Comparison of ENCODE assay signal across 8 cellular contexts in the genomic region with DNA sequence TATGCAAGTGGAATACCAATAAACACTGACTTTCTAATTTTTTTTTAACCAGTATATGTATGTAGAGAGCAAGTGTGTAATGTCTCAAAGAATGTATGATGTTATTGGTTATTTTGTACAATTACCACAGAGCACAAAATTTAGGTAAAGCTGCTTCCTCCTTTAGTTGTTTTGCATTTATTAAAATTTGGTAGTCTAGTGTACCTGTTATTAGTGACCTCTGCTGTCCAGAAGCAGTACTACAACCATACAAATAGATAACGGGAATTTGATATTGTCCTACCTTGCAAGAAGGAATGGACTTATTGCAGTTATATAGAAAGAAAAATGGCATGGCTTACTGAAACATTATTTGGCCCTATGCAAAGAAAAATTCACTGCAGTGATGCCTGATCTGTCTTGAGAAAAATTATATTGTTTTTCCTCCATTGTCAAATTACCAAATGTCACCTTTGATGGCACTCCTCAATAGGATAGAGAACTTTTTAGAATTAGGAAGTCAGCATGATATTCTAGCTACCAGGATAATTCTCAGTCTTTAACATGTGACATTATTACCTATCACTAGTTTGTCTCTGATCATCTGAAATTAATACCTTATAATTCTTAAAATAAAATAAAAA.
A peak's percentile ranks its signal among the peaks of the same experiment; 100 is the strongest.
DNase-seq lines count a peak whose midpoint lies in the region; ATAC-seq and TF ChIP-seq lines count a peak whose summit lies in the region.

No MANE protein-coding gene starts in this region.

- H3K27ac Mint-ChIP-seq in natural killer cell, result no peak overlapping the region
- H3K27ac Mint-ChIP-seq in natural killer cell treated with Interleukin-12 subunit alpha and Interleukin-12 subunit beta and Interleukin-15 and Interleukin-18, amount 100 ng/mL, for 72 hours, result no peak overlapping the region

- no peak overlapping the region for H3K4me3 Mint-ChIP-seq in natural killer cell
- no peak overlapping the region for H3K4me3 Mint-ChIP-seq in natural killer cell treated with Interleukin-12 subunit alpha and Interleukin-12 subunit beta and Interleukin-15 and Interleukin-18, amount 100 ng/mL, for 72 hours

- no peak overlapping the region for H3K27ac ChIP-seq in SJCRH30

- TF ChIP-seq CTCF in natural killer cell (IDR thresholded peaks at IDR 0.05), result peak; percentile 77

- no peak overlapping the region for H3K4me3 ChIP-seq in SJCRH30

- no peaks in the 10 kb centered on the region for H3K36me3 Mint-ChIP-seq in natural killer cell
- H3K36me3 Mint-ChIP-seq in natural killer cell treated with Interleukin-12 subunit alpha and Interleukin-12 subunit beta and Interleukin-15 and Interleukin-18, amount 100 ng/mL, for 72 hours, result no peaks in the 10 kb centered on the region

- peaks cover 14 to 15% of the 10 kb centered on the region in 2 donors for H3K27me3 Mint-ChIP-seq in natural killer cell (ENCODE audit: low read depth in 2 of 2)
- peaks cover 10 to 36% of the 10 kb centered on the region in 2 donors for H3K27me3 Mint-ChIP-seq in natural killer cell treated with Interleukin-12 subunit alpha and Interleukin-12 subunit beta and Interleukin-15 and Interleukin-18, amount 100 ng/mL, for 72 hours

- peak in 2 of 3 donors; percentile 49 to 71 for ATAC-seq in natural killer cell
- ATAC-seq in natural killer cell treated with Interleukin-12 subunit alpha and Interleukin-12 subunit beta and Interleukin-15 and Interleukin-18, amount 100 ng/mL, for 72 hours, result no peak

- H3K27me3 ChIP-seq in SJCRH30, result no peaks in the 10 kb centered on the region

- H3K4me1 ChIP-seq in SJCRH30, result no peaks in the 10 kb centered on the region; the same call in 1 of the 2 replicates

- DNase-seq in natural killer cell (no peak), M059J (ENCODE audit: low read depth) (peak; percentile 38), SJCRH30 (peak; percentile 7 to 68), fibroblast of peridontal ligament (ENCODE audit: extremely low read depth) (peak; percentile 69), putamen (ENCODE audit: low spot score) (peak; percentile 29), retina (no peak)
- DNase-seq in natural killer cell treated with Interleukin-12 subunit alpha and Interleukin-12 subunit beta and Interleukin-15 and Interleukin-18, amount 100 ng/mL, for 72 hours (ENCODE audit: low spot score), result no peak
- no peak for DNase-seq in activated CD8-positive, alpha-beta memory T cell treated with anti-CD3 and anti-CD28 coated beads for 24 hours

- intact Hi-C loops in natural killer cell (cut with micrococcal nuclease), result loop anchor here (1.0 to 5.0 kb wide), 2 partner anchors 730 to 1089 kb away; no protein-coding TSS in a partner anchor

- H3K4me1 Mint-ChIP-seq in natural killer cell, result no peaks in the 10 kb centered on the region
- H3K4me1 Mint-ChIP-seq in natural killer cell treated with Interleukin-12 subunit alpha and Interleukin-12 subunit beta and Interleukin-15 and Interleukin-18, amount 100 ng/mL, for 72 hours (ENCODE audit: low read depth in 2 of 2), result peaks cover 0 to 3% of the 10 kb centered on the region in 2 donors

- no peaks in the 10 kb centered on the region for H3K36me3 ChIP-seq in SJCRH30

- no peaks in the 10 kb centered on the region for H3K9me3 Mint-ChIP-seq in natural killer cell
- no peaks in the 10 kb centered on the region for H3K9me3 Mint-ChIP-seq in natural killer cell treated with Interleukin-12 subunit alpha and Interleukin-12 subunit beta and Interleukin-15 and Interleukin-18, amount 100 ng/mL, for 72 hours

- no peaks in the 10 kb centered on the region for H3K9me3 ChIP-seq in SJCRH30 (replicated peaks)

Comparison
In these comparisons a context has a peak if more than half of its experiments do, and no peak if none do; other contexts are left out.
1. ATAC-seq: peak in natural killer cell (2 of 3); none in natural killer cell treated with Interleukin-12 subunit alpha and Interleukin-12 subunit beta and Interleukin-15 and Interleukin-18, amount 100 ng/mL, for 72 hours (0 of 2).
2. DNase-seq: peak in M059J (single experiment), SJCRH30 (2 of 2), fibroblast of peridontal ligament (single experiment) and putamen (single experiment); none in natural killer cell (single experiment), natural killer cell treated with Interleukin-12 subunit alpha and Interleukin-12 subunit beta and Interleukin-15 and Interleukin-18, amount 100 ng/mL, for 72 hours (single experiment), retina (single experiment) and activated CD8-positive, alpha-beta memory T cell treated with anti-CD3 and anti-CD28 coated beads for 24 hours (single experiment).